In the genomic region with DNA sequence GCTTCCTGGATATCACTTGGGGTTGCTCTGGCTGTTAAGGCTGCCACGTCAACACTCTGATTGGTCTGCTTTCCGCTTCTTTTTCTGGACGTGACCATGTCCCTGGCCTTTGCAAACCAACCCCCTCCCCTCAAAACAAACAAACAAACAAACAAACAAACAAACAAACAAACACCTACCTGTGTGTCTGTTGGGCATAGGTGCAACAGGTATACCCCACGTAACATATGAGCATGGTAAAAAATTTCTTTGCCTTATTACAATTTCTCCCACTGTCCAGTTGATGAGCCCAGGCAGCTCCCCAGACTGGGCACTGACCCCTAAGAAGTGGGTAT, we compare ENCODE assay signal across 2 cellular contexts.
TF ChIP-seq lines count a peak whose summit lies in the region.

No MANE protein-coding gene starts in this region.

TF ChIP-seq in SK-N-SH, 30 proteins besides CTCF, POLR2A, EP300 and RAD21:
- TF ChIP-seq, protein P1, sequence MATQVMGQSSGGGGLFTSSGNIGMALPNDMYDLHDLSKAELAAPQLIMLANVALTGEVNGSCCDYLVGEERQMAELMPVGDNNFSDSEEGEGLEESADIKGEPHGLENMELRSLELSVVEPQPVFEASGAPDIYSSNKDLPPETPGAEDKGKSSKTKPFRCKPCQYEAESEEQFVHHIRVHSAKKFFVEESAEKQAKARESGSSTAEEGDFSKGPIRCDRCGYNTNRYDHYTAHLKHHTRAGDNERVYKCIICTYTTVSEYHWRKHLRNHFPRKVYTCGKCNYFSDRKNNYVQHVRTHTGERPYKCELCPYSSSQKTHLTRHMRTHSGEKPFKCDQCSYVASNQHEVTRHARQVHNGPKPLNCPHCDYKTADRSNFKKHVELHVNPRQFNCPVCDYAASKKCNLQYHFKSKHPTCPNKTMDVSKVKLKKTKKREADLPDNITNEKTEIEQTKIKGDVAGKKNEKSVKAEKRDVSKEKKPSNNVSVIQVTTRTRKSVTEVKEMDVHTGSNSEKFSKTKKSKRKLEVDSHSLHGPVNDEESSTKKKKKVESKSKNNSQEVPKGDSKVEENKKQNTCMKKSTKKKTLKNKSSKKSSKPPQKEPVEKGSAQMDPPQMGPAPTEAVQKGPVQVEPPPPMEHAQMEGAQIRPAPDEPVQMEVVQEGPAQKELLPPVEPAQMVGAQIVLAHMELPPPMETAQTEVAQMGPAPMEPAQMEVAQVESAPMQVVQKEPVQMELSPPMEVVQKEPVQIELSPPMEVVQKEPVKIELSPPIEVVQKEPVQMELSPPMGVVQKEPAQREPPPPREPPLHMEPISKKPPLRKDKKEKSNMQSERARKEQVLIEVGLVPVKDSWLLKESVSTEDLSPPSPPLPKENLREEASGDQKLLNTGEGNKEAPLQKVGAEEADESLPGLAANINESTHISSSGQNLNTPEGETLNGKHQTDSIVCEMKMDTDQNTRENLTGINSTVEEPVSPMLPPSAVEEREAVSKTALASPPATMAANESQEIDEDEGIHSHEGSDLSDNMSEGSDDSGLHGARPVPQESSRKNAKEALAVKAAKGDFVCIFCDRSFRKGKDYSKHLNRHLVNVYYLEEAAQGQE (IDR thresholded peaks at IDR 0.05; ENCODE audit: low read depth, low read length), result no peak
- no peak for TF ChIP-seq POLR2AphosphoS5 (IDR thresholded peaks at IDR 0.05; ENCODE audit: low read depth, low read length)
TF ChIP-seq in SK-N-SH: peak in this region for 0.

TF ChIP-seq in SK-N-SH treated with all-trans-retinoic acid at 6 μM for 48 hours, 23 proteins besides CTCF, POLR2A, EP300 and RAD21:
- TF ChIP-seq, protein P2, sequence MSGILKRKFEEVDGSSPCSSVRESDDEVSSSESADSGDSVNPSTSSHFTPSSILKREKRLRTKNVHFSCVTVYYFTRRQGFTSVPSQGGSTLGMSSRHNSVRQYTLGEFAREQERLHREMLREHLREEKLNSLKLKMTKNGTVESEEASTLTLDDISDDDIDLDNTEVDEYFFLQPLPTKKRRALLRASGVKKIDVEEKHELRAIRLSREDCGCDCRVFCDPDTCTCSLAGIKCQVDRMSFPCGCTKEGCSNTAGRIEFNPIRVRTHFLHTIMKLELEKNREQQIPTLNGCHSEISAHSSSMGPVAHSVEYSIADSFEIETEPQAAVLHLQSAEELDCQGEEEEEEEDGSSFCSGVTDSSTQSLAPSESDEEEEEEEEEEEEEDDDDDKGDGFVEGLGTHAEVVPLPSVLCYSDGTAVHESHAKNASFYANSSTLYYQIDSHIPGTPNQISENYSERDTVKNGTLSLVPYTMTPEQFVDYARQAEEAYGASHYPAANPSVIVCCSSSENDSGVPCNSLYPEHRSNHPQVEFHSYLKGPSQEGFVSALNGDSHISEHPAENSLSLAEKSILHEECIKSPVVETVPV (CRISPR knock-in tag; IDR thresholded peaks at IDR 0.05), result no peak
- TF ChIP-seq ZNF8 (CRISPR knock-in tag; IDR thresholded peaks at IDR 0.05) (no peak), ZNF70 (CRISPR knock-in tag; IDR thresholded peaks at IDR 0.05) (no peak), ESRRG (CRISPR knock-in tag; IDR thresholded peaks at IDR 0.05) (no peak), OSR1 (CRISPR knock-in tag; IDR thresholded peaks at IDR 0.05) (no peak), ZFP3 (CRISPR knock-in tag; IDR thresholded peaks at IDR 0.05) (no peak), ISL1 (CRISPR knock-in tag; IDR thresholded peaks at IDR 0.05) (no peak), ARNTL (CRISPR knock-in tag; IDR thresholded peaks at IDR 0.05; ENCODE audit: borderline replicate concordance, low read depth) (no peak), GLIS3 (CRISPR knock-in tag; IDR thresholded peaks at IDR 0.05) (no peak), TOX (CRISPR knock-in tag; IDR thresholded peaks at IDR 0.05; ENCODE audit: borderline replicate concordance) (no peak)
- TF ChIP-seq, protein P3, sequence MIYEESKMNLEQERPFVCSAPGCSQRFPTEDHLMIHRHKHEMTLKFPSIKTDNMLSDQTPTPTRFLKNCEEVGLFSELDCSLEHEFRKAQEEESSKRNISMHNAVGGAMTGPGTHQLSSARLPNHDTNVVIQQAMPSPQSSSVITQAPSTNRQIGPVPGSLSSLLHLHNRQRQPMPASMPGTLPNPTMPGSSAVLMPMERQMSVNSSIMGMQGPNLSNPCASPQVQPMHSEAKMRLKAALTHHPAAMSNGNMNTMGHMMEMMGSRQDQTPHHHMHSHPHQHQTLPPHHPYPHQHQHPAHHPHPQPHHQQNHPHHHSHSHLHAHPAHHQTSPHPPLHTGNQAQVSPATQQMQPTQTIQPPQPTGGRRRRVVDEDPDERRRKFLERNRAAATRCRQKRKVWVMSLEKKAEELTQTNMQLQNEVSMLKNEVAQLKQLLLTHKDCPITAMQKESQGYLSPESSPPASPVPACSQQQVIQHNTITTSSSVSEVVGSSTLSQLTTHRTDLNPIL (CRISPR knock-in tag; IDR thresholded peaks at IDR 0.05; ENCODE audit: low read depth), result no peak
